In the genomic region with DNA sequence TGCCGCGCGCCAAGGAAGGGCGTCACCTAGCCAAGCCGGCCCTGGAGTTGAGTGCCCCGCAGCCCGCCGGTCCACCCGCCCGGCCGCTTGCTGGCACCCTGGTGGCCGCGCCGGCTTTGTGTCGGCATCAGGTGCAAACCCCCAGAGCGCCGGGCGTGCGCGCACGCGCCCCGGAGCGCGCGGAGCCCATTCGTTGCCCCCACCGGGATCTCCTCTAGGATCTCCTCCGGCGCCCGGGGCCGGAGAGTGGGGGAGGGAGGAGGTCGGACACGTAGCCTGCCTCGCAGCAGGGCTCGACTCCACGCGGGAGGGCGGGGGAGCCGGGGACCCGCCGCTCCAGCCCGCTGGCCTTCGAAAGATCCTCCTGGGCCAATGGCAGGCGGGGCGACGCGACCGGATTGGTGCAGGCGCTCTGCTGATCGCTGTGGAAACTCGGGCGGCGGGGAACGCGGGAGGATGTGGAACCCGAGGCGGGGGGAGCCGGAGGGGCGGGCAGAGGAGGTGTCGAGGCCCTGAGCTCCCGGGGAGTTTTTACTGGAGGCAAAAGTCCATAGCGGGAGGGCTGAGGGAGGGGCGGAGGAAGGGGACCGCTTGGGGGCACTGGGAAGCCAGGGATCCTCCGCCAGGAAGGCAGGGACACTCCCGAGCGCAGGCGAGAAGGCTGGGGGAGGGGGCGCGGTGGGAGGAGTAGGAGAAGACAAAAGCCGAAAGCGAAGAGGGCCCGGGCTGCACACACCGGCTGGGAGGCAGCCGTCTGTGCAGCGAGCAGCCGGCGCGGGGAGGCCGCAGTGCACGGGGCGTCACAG, we compare ENCODE assay signal across 8 cellular contexts. TPM values are rescaled to one million over a fixed set of nuclear protein-coding genes. Genes with fewer than 3 reads are reported as not detected.
A peak's percentile ranks its signal among the peaks of the same experiment; 100 is the strongest.
DNase-seq lines count a peak whose midpoint lies in the region; ATAC-seq and TF ChIP-seq lines count a peak whose summit lies in the region.

A gene (plus strand): TSS at position 728 of the 806 bp plus-strand sequence. CDS start 91 bp downstream, outside the sequence.

- H3K27ac ChIP-seq in GM23338 (ENCODE audit: low read depth): peak within 1 kb of the TSS; percentile 99
- H3K27ac ChIP-seq in thymus (ENCODE audit: low read depth): peak within 1 kb of the TSS; percentile 77

- peaks cover 44% of the 10 kb centered on the region for H3K4me1 Mint-ChIP-seq in GM23338

- peaks cover 3% of the 10 kb centered on the region; the same call in 1 of the 3 replicates for H3K9me3 Mint-ChIP-seq in GM23338
- no peaks in the 10 kb centered on the region for H3K9me3 Mint-ChIP-seq in activated naive CD4-positive, alpha-beta T cell treated with anti-CD3 and anti-CD28 coated beads, Interleukin-2, amount 50 U/mL, for 72 hours

- peak in 1 of 2 experiments; percentile 28; a peak in 2 of 4 replicates for TF ChIP-seq CTCF in GM23338 (conservative IDR thresholded peaks at IDR 0.05; ENCODE audit: low read depth in 2 of 2)

- H3K4me1 ChIP-seq in GM23338 (ENCODE audit: insufficient read depth) (peaks cover 47% of the 10 kb centered on the region), thymus (ENCODE audit: control insufficient read depth, insufficient read depth, low read length) (peaks cover 28% of the 10 kb centered on the region)

- H3K4me3 Mint-ChIP-seq in GM23338: peak within 1 kb of the TSS; percentile 87

- H3K27me3 ChIP-seq in GM23338 (ENCODE audit: insufficient read depth) (no peaks in the 10 kb centered on the region), thymus (ENCODE audit: control insufficient read depth, insufficient read depth) (no peaks in the 10 kb centered on the region)

- no peaks in the 10 kb centered on the region for H3K9me2 ChIP-seq in GM23338 (ENCODE audit: insufficient read depth)

- peaks cover 37% of the 10 kb centered on the region for H3K36me3 Mint-ChIP-seq in GM23338 (ENCODE audit: low read depth)
- peaks cover 0 to 9% of the 10 kb centered on the region in 2 donors for H3K36me3 Mint-ChIP-seq in activated naive CD4-positive, alpha-beta T cell treated with anti-CD3 and anti-CD28 coated beads, Interleukin-2, amount 50 U/mL, for 72 hours

- H3F3A ChIP-seq in GM23338 (replicated peaks; ENCODE audit: low read depth): peaks cover 39% of the 10 kb centered on the region

- H3K4me2 ChIP-seq in GM23338: peak within 1 kb of the TSS; percentile 100

- no peaks in the 10 kb centered on the region for H3K9me3 ChIP-seq in thymus (ENCODE audit: control insufficient read depth)

- H3K4me3 ChIP-seq in GM23338 (peak within 1 kb of the TSS; percentile 99), thymus (ENCODE audit: low read length) (peak within 1 kb of the TSS; percentile 63)

- H2AFZ ChIP-seq in GM23338: peak within 1 kb of the TSS; percentile 86; the same call in 1 of the 2 replicates

- DNase-seq in EH (ENCODE audit: low read depth) (peak; percentile 98), GM23338 (ENCODE audit: low spot score) (peak; percentile 90), M059J (ENCODE audit: low read depth) (peak; percentile 94), SIG-M5 treated with dmso at 0.1 percent for 504 hours (lab: John Stamatoyannopoulos, UW; ENCODE audit: unreplicated experiment) (peak; percentile 87), glomerular visceral epithelial cell (ENCODE audit: extremely low spot score) (peak; percentile 97), nucleus accumbens (lab: John Stamatoyannopoulos, UW) (peak; percentile 68 to 97 (median 89))
- peak; percentile 77 to 90 for DNase-seq in activated naive CD4-positive, alpha-beta T cell treated with anti-CD3 and anti-CD28 coated beads, Interleukin-2, amount 50 U/mL, for 72 hours (ENCODE audit: low spot score in 2 of 2)

- H3K27ac Mint-ChIP-seq in GM23338: peak within 1 kb of the TSS; percentile 97
- H3K27ac Mint-ChIP-seq in activated naive CD4-positive, alpha-beta T cell treated with anti-CD3 and anti-CD28 coated beads, Interleukin-2, amount 50 U/mL, for 72 hours: peak within 1 kb of the TSS; percentile 50 to 77

- WGBS in thymus: under 1% methylated on average over 83 of the region's 83 CpGs

- peaks cover 50% of the 10 kb centered on the region for H3K79me2 ChIP-seq in GM23338 (replicated peaks; ENCODE audit: insufficient read depth)

- H4K20me1 ChIP-seq in GM23338 (replicated peaks; ENCODE audit: insufficient read depth): peaks cover 31% of the 10 kb centered on the region

- peaks cover 3% of the 10 kb centered on the region for H3K36me3 ChIP-seq in GM23338 (ENCODE audit: insufficient read depth)
- H3K36me3 ChIP-seq in thymus (ENCODE audit: control insufficient read depth, insufficient read depth): no peaks in the 10 kb centered on the region

- H3K27me3 Mint-ChIP-seq in GM23338 (ENCODE audit: insufficient read depth, low read depth, poor library complexity): peaks cover 25% of the 10 kb centered on the region

- ATAC-seq in GM23338: peak; percentile 74
- peak; percentile 89 to 91 for ATAC-seq in activated naive CD4-positive, alpha-beta T cell treated with anti-CD3 and anti-CD28 coated beads, Interleukin-2, amount 50 U/mL, for 72 hours

TF ChIP-seq in GM23338, 12 proteins besides CTCF, POLR2A, EP300 and RAD21:
- TF ChIP-seq POLR2AphosphoS5 (IDR thresholded peaks at IDR 0.05; ENCODE audit: low read depth) (peak; percentile 83), CREB1 (CRISPR knock-in tag; IDR thresholded peaks at IDR 0.05; ENCODE audit: low read depth) (no peak; the same call in 1 of the 2 replicates), ZNF114 (CRISPR knock-in tag; IDR thresholded peaks at IDR 0.05) (no peak), EZH2 (IDR thresholded peaks at IDR 0.05; ENCODE audit: low read depth, unreplicated experiment) (no peak), JUNB (IDR thresholded peaks at IDR 0.05; ENCODE audit: unreplicated experiment) (no peak)

RNA-seq across cellular contexts. Expression of the gene that starts here (rescaled TPM):
- 354 and 392 TPM in 2 replicates for total RNA-seq in GM23338 (2014; rRNA removed; shearing (Covaris generic))
- polyA plus RNA-seq in GM23338 (2016; fragmentation: Nextera tagmentation; extraction: Ambion mirVana) (124 and 126 TPM in 2 replicates), thymus (11.2 TPM)
- total RNA-seq in M059J (2014; rRNA removed; shearing (Covaris generic)): 224 and 254 TPM in 2 replicates
- total RNA-seq in activated naive CD4-positive, alpha-beta T cell treated with anti-CD3 and anti-CD28 coated beads, Interleukin-2, amount 50 U/mL, for 72 hours: 10 to 100 TPM; 42.6 to 55.1 TPM

Comparison
In these comparisons a context has a peak if more than half of its experiments do, and no peak if none do; other contexts are left out.
1. Peak in every context shown above with its lines: DNase-seq, ATAC-seq, H3K4me3 ChIP-seq and H3K27ac ChIP-seq.
2. RNA of the gene that starts here (polyA plus RNA-seq): 124 to 126 TPM in GM23338; 11.2 TPM in thymus (single experiment); every median in the first group is over 10 times any median in the second.